In genomic region chr19:30059741-30060140, GRCh38 we compare ENCODE assay signal across 15 cellular contexts.
A peak's percentile ranks its signal among the peaks of the same experiment; 100 is the strongest.
DNase-seq lines count a peak whose midpoint lies in the region; ATAC-seq and TF ChIP-seq lines count a peak whose summit lies in the region.
"Had no signal": no experiment of that assay in that cellular context is flagged by ENCODE, and none has a peak within 500 bp of the region (broad histone marks: within the 10 kb centered on the region; RNA-seq: fewer than 3 reads in every experiment).

No MANE protein-coding gene starts in this region.

- no peak for TF ChIP-seq EP300 in SK-N-SH (IDR thresholded peaks at IDR 0.05; ENCODE audit: borderline replicate concordance in 1 of 2, low read depth in 1 of 2, low read length in 1 of 2)

- peaks cover 0 to 6% (median 3%) of the 10 kb centered on the region in 7 donors for H3K9me3 Mint-ChIP-seq in CD14-positive monocyte
- H3K9me3 Mint-ChIP-seq in brain: peaks cover 3 to 17% (median 11%) of the 10 kb centered on the region in 5 experiments
- H3K9me3 Mint-ChIP-seq: CD8-positive, alpha-beta T cell had no signal

- H3K36me3 Mint-ChIP-seq in CD14-positive monocyte (no peaks in the 10 kb centered on the region), brain (peaks cover 5% of the 10 kb centered on the region)
- H3K36me3 Mint-ChIP-seq: CD8-positive, alpha-beta T cell had no signal

- peaks cover 0 to 6% of the 10 kb centered on the region in 2 experiments; a peak in 1 of 4 replicates for H3K4me1 ChIP-seq in SK-N-SH (ENCODE audit: control insufficient read depth in 1 of 2, insufficient read depth in 2 of 2, low read depth in 1 of 2, low read length in 1 of 2)
- peaks cover 0 to 6% of the 10 kb centered on the region in 2 donors for H3K4me1 ChIP-seq in neuronal stem cell (ENCODE audit: control insufficient read depth in 2 of 2, insufficient read depth in 1 of 2, low read depth in 1 of 2, low read length in 2 of 2)

- 91% methylated on average over 18 of the region's 18 CpGs for WGBS in SK-N-SH (ENCODE audit: low lambda C conversion rate)
- no CpG with 5 or more reads among the region's 18 CpGs for WGBS in neuronal stem cell (ENCODE audit: extremely low coverage in 2 of 2, insufficient read length in 2 of 2, insufficient replicate concordance in 1 of 2), 2 donors

- no peak overlapping the region for H4K8ac ChIP-seq in neuronal stem cell (ENCODE audit: low read depth, low read length)

- H3K27me3 ChIP-seq in SK-N-SH (ENCODE audit: insufficient read depth) (no peaks in the 10 kb centered on the region), neuronal stem cell (ENCODE audit: control insufficient read depth in 3 of 3, insufficient read depth in 3 of 3, low read depth in 1 of 3, low read length in 3 of 3) (peaks cover 0 to 3% (median 0%) of the 10 kb centered on the region in 3 experiments)

- no peak overlapping the region for H2BK15ac ChIP-seq in neuronal stem cell (ENCODE audit: low read length)

- TF ChIP-seq CTCF in SK-N-SH (IDR thresholded peaks at IDR 0.05) (no peak), CD14-positive monocyte (IDR thresholded peaks at IDR 0.05) (no peak), brain (conservative IDR thresholded peaks at IDR 0.05) (no peak)

- H4K20me1 ChIP-seq in SK-N-SH (ENCODE audit: insufficient read depth): no peaks in the 10 kb centered on the region

- no peak for ATAC-seq in SK-N-SH treated with all-trans-retinoic acid at 6 μM for 48 hours
- ATAC-seq: CD8-positive, alpha-beta T cell had no signal

- H3K18ac ChIP-seq in neuronal stem cell (ENCODE audit: low read length): peak overlapping the region; percentile 86

- no peaks in the 10 kb centered on the region for H3K79me1 ChIP-seq in neuronal stem cell (ENCODE audit: low read depth, low read length)

- no peaks in the 10 kb centered on the region for H3K4me1 Mint-ChIP-seq in CD14-positive monocyte
- H3K4me1 Mint-ChIP-seq in brain: peaks cover 17% of the 10 kb centered on the region

- H2AFZ ChIP-seq in SK-N-SH (ENCODE audit: low read depth): no peak overlapping the region
- H2AFZ ChIP-seq in neuronal stem cell (ENCODE audit: low read length): no peak overlapping the region
- H2AFZ ChIP-seq: GM23248 had no signal

- H2BK12ac ChIP-seq in neuronal stem cell (ENCODE audit: low read length): no peak overlapping the region

- no peak for TF ChIP-seq RAD21 in SK-N-SH (IDR thresholded peaks at IDR 0.05; ENCODE audit: low read length)

- H3K9me2 ChIP-seq in SK-N-SH: no peaks in the 10 kb centered on the region

- no peak overlapping the region for H3K14ac ChIP-seq in neuronal stem cell (ENCODE audit: low read length)

- no peak overlapping the region for H3K9ac ChIP-seq in SK-N-SH
- peak overlapping the region; percentile 73 for H3K9ac ChIP-seq in neuronal stem cell (ENCODE audit: low read depth, low read length, poor library complexity)
- H3K9ac ChIP-seq: GM23248 had no signal

- intact Hi-C loops in CD14-positive monocyte (cut with micrococcal nuclease): no loop called here

- DNase-seq in SK-N-SH (peak; percentile 21), CD14-positive monocyte (ENCODE audit: low spot score) (peak; percentile 17), neuronal stem cell (ENCODE audit: low spot score) (no peak), HCEC 1CT (no peak), HuH-7 (ENCODE audit: low spot score) (no peak), cortex of kidney (lab: John Stamatoyannopoulos, UW) (no peak)
- DNase-seq: ACHN; CD8-positive, alpha-beta T cell; COR-L47; DMS53; GM23248 had no signal

- H3K36me3 ChIP-seq in SK-N-SH (replicated peaks in 1 of 2; ENCODE audit: control insufficient read depth in 1 of 2, insufficient read depth in 2 of 2, low read length in 1 of 2): no peaks in the 10 kb centered on the region
- H3K36me3 ChIP-seq in neuronal stem cell (replicated peaks in 1 of 2; ENCODE audit: control insufficient read depth in 2 of 2, insufficient read depth in 2 of 2, low read length in 2 of 2): no peaks in the 10 kb centered on the region

- H3K79me2 ChIP-seq in SK-N-SH (ENCODE audit: insufficient read depth): no peaks in the 10 kb centered on the region

- H2BK120ac ChIP-seq in neuronal stem cell (ENCODE audit: low read depth, low read length): no peak overlapping the region

- no peaks in the 10 kb centered on the region for H3F3A ChIP-seq in SK-N-SH (replicated peaks; ENCODE audit: insufficient read depth)

- H3K4me2 ChIP-seq in SK-N-SH (no peak overlapping the region), neuronal stem cell (ENCODE audit: insufficient read depth, low read length, poor library complexity, severe bottlenecking) (no peak overlapping the region)

- CTCF ChIA-PET in SK-N-SH (lab: Yijun Ruan, JAX): interaction anchor here (1.2 to 1.8 kb wide), 2 partner anchors 14 to 607 kb away, joined by 3 to 7 read pairs; no protein-coding TSS in a partner anchor

- H3K4me3 ChIP-seq in SK-N-SH (ENCODE audit: low read depth in 2 of 2, low read length in 1 of 2) (no peak overlapping the region), neuronal stem cell (ENCODE audit: low read length in 2 of 2) (no peak overlapping the region)
- H3K4me3 ChIP-seq: GM23248 had no signal

- H3K27me3 Mint-ChIP-seq in CD14-positive monocyte (ENCODE audit: low read depth in 3 of 3) (peaks cover 1 to 2% (median 2%) of the 10 kb centered on the region in 3 donors), brain (peaks cover 3% of the 10 kb centered on the region)

- no peak overlapping the region for H2AK5ac ChIP-seq in neuronal stem cell (ENCODE audit: low read depth, low read length)

- no peak overlapping the region for H3K4ac ChIP-seq in neuronal stem cell (ENCODE audit: low read length)

- H3K27ac ChIP-seq in SK-N-SH (ENCODE audit: low read depth in 2 of 2, low read length in 1 of 2): no peak overlapping the region
- no peak overlapping the region for H3K27ac ChIP-seq in neuronal stem cell (replicated peaks; ENCODE audit: low read length)
- H3K27ac ChIP-seq: 22Rv1, C4-2B, GM23248 had no signal

- no peak overlapping the region for H3K23ac ChIP-seq in neuronal stem cell (ENCODE audit: low read depth, low read length, poor library complexity)

- H3K4me3 Mint-ChIP-seq in CD14-positive monocyte (no peak overlapping the region), brain (peak overlapping the region in 1 of 5 experiments; percentile 8)
- H3K4me3 Mint-ChIP-seq: CD8-positive, alpha-beta T cell had no signal

- H3K9me3 ChIP-seq in SK-N-SH (no peaks in the 10 kb centered on the region), neuronal stem cell (replicated peaks in 1 of 2; ENCODE audit: control insufficient read depth in 2 of 2, insufficient read depth in 1 of 2, low read depth in 1 of 2, low read length in 2 of 2) (peaks cover 0 to 4% of the 10 kb centered on the region in 2 donors)

- no peak overlapping the region for H2BK5ac ChIP-seq in neuronal stem cell (ENCODE audit: low read length)

- no peak overlapping the region for H4K91ac ChIP-seq in neuronal stem cell (ENCODE audit: low read depth, low read length, poor library complexity)

- POLR2A ChIA-PET in SK-N-SH (lab: Yijun Ruan, JAX): no interaction called here

- H3K27ac Mint-ChIP-seq in CD14-positive monocyte: no peak overlapping the region
- peak overlapping the region in 3 of 5 experiments; percentile 25 to 59 (median 58) for H3K27ac Mint-ChIP-seq in brain
- H3K27ac Mint-ChIP-seq: CD8-positive, alpha-beta T cell had no signal

TF ChIP-seq in SK-N-SH, 30 proteins besides CTCF, POLR2A, EP300 and RAD21 (continues in another document):
- TF ChIP-seq NRF1 (IDR thresholded peaks at IDR 0.05; ENCODE audit: low read depth, low read length) (no peak), USF2 (IDR thresholded peaks at IDR 0.05; ENCODE audit: borderline replicate concordance, low read depth, low read length) (no peak), USF1 (IDR thresholded peaks at IDR 0.05; ENCODE audit: borderline replicate concordance, low read depth) (no peak), ELF1 (IDR thresholded peaks at IDR 0.05) (no peak), CHD2 (IDR thresholded peaks at IDR 0.05; ENCODE audit: low read length, partially characterized antibody) (no peak), POLR2AphosphoS5 (IDR thresholded peaks at IDR 0.05; ENCODE audit: low read depth, low read length) (no peak), MXI1 (IDR thresholded peaks at IDR 0.05; ENCODE audit: low read depth, low read length) (no peak)

TF ChIP-seq in SK-N-SH treated with all-trans-retinoic acid at 6 μM for 48 hours, 23 proteins besides CTCF, POLR2A, EP300 and RAD21 (continues in another document):
- TF ChIP-seq TSHZ2 (CRISPR knock-in tag; IDR thresholded peaks at IDR 0.05) (no peak), ZNF8 (CRISPR knock-in tag; IDR thresholded peaks at IDR 0.05) (no peak)

Comparison
In these comparisons a context has a peak if more than half of its experiments do, and no peak if none do; other contexts are left out.
1. DNase-seq: peak in SK-N-SH (single experiment) and CD14-positive monocyte (single experiment); none in neuronal stem cell (single experiment), HCEC 1CT (single experiment), HuH-7 (single experiment) and cortex of kidney (single experiment).
2. H3K27ac Mint-ChIP-seq: peak in brain (3 of 5); none in CD14-positive monocyte (0 of 7).